Comparison of ENCODE assay signal across 18 cellular contexts in genomic region chr6:131638013-131638412, GRCh38.
"Had no signal": no experiment of that assay in that cellular context is flagged by ENCODE, and none has a peak within 500 bp of the region (broad histone marks: within the 10 kb centered on the region; RNA-seq: fewer than 3 reads in every experiment).

No MANE protein-coding gene starts in this region.

- H3K36me3 Mint-ChIP-seq: activated naive CD8-positive, alpha-beta T cell treated with anti-CD3 and anti-CD28 coated beads, Interleukin-2, amount 10 ng/mL, durations not matched to agents 7 days and 5 days had no signal

- H3K9me3 ChIP-seq: body of pancreas, left ventricle myocardium inferior, tibial artery, uterus had no signal

- H3K4me3 ChIP-seq: body of pancreas, left ventricle myocardium inferior, tibial artery, uterus had no signal

- DNase-seq: activated CD4-positive, alpha-beta T cell treated with anti-CD3 and anti-CD28 coated beads, Interleukin-2, amount 50 U/mL, for 4 hours; activated CD4-positive, CD25-positive, alpha-beta regulatory T cell treated with anti-CD3 and anti-CD28 coated beads, Interleukin-2, amount 50 U/mL, for 72 hours; activated naive CD4-positive, alpha-beta T cell treated with Interleukin-2 at 50 U/mL for 16 hours; activated naive CD8-positive, alpha-beta T cell treated with anti-CD3 and anti-CD28 coated beads, Interleukin-2, amount 10 ng/mL, durations not matched to agents 7 days and 5 days; body of pancreas; caudate nucleus; foreskin melanocyte; glutamatergic neuron; left ventricle myocardium inferior; naive thymus-derived CD4-positive, alpha-beta T cell; posterior cingulate gyrus; stimulated activated naive CD4-positive, alpha-beta T cell; substantia nigra; T-helper 9 cell; tibial artery; uterus had no signal

- ATAC-seq: activated T-helper 17 cell treated with anti-CD3 and anti-CD28 coated beads, Interleukin-2, amount 50 U/mL, for 72 hours; body of pancreas; naive thymus-derived CD4-positive, alpha-beta T cell had no signal

- H3K36me3 ChIP-seq: left ventricle myocardium inferior, tibial artery, uterus had no signal

- H3K4me1 Mint-ChIP-seq: activated naive CD8-positive, alpha-beta T cell treated with anti-CD3 and anti-CD28 coated beads, Interleukin-2, amount 10 ng/mL, durations not matched to agents 7 days and 5 days; activated T-helper 17 cell treated with anti-CD3 and anti-CD28 coated beads, Interleukin-2, amount 50 U/mL, for 72 hours; naive thymus-derived CD4-positive, alpha-beta T cell had no signal

- H3K27ac Mint-ChIP-seq: activated naive CD8-positive, alpha-beta T cell treated with anti-CD3 and anti-CD28 coated beads, Interleukin-2, amount 10 ng/mL, durations not matched to agents 7 days and 5 days; activated T-helper 17 cell treated with anti-CD3 and anti-CD28 coated beads, Interleukin-2, amount 50 U/mL, for 72 hours; naive thymus-derived CD4-positive, alpha-beta T cell had no signal

- H3K4me1 ChIP-seq: body of pancreas, left ventricle myocardium inferior, tibial artery, uterus had no signal

- H3K27me3 Mint-ChIP-seq: activated T-helper 17 cell treated with anti-CD3 and anti-CD28 coated beads, Interleukin-2, amount 50 U/mL, for 72 hours had no signal

- H3K4me3 Mint-ChIP-seq: activated naive CD8-positive, alpha-beta T cell treated with anti-CD3 and anti-CD28 coated beads, Interleukin-2, amount 10 ng/mL, durations not matched to agents 7 days and 5 days; activated T-helper 17 cell treated with anti-CD3 and anti-CD28 coated beads, Interleukin-2, amount 50 U/mL, for 72 hours; naive thymus-derived CD4-positive, alpha-beta T cell had no signal

- H3K27ac ChIP-seq: body of pancreas, left ventricle myocardium inferior, tibial artery, uterus, VCaP had no signal

- H3K9me3 Mint-ChIP-seq: activated T-helper 17 cell treated with anti-CD3 and anti-CD28 coated beads, Interleukin-2, amount 50 U/mL, for 72 hours had no signal

- H3K27me3 ChIP-seq: body of pancreas, tibial artery, uterus had no signal
